ENCODE assay signal across 31 cellular contexts in genomic region chr13:100808848-100809247, GRCh38.
"Had no signal": no experiment of that assay in that cellular context is flagged by ENCODE, and none has a peak within 500 bp of the region (broad histone marks: within the 10 kb centered on the region; RNA-seq: fewer than 3 reads in every experiment).

No MANE protein-coding gene starts in this region.

- H3K9me3 Mint-ChIP-seq: activated CD4-positive, alpha-beta memory T cell treated with anti-CD3 and anti-CD28 coated beads for 36 hours; activated CD4-positive, alpha-beta T cell treated with anti-CD3 and anti-CD28 coated beads, Interleukin-2, amount 10 ng/mL, durations not matched to agents 24 days and 14 days; activated naive CD4-positive, alpha-beta T cell treated with anti-CD3 and anti-CD28 coated beads, Interleukin-2, amount 10 ng/mL, durations not matched to agents 7 days and 5 days; activated naive CD8-positive, alpha-beta T cell treated with anti-CD3 and anti-CD28 coated beads, Interleukin-2, amount 10 ng/mL, durations not matched to agents 7 days and 5 days; activated T-helper 1 cell treated with anti-CD3 and anti-CD28 coated beads, Interleukin-12 subunit alpha, Interleukin-12 subunit beta, Interleukin-2, Interleukin-4 antibody, amounts not matched to agents 30 ng/mL and 10 ng/mL and 1 ng/mL, durations not matched to agents 14 hours and 24 hours and 36 hours; stimulated activated memory B cell treated with anti-CD40 and anti-IgM and Interleukin-4, amounts not matched to agents 10 μg/mL and 1 μg/mL and 100 μg/mL, for 72 hours; stimulated activated naive CD8-positive, alpha-beta T cell treated with anti-CD3 and anti-CD28 coated beads, Interleukin-15, amount 100 ng/mL, for 72 hours had no signal

- H3K36me3 Mint-ChIP-seq: activated CD4-positive, alpha-beta memory T cell treated with anti-CD3 and anti-CD28 coated beads for 36 hours; activated naive CD4-positive, alpha-beta T cell treated with anti-CD3 and anti-CD28 coated beads, Interleukin-2, amount 10 ng/mL, durations not matched to agents 7 days and 5 days; activated naive CD8-positive, alpha-beta T cell treated with anti-CD3 and anti-CD28 coated beads, Interleukin-2, amount 10 ng/mL, durations not matched to agents 7 days and 5 days; naive thymus-derived CD8-positive, alpha-beta T cell; stimulated activated memory B cell treated with anti-CD40 and anti-IgM and Interleukin-4, amounts not matched to agents 10 μg/mL and 1 μg/mL and 100 μg/mL, for 72 hours had no signal

- ATAC-seq: heart right ventricle; left lobe of liver; lower lobe of right lung; naive thymus-derived CD8-positive, alpha-beta T cell; stimulated activated memory B cell treated with anti-CD40 and anti-IgM and Interleukin-4, amounts not matched to agents 10 μg/mL and 1 μg/mL and 100 μg/mL, for 72 hours; stimulated activated naive CD8-positive, alpha-beta T cell treated with anti-CD3 and anti-CD28 coated beads, Interleukin-15, amount 100 ng/mL, for 72 hours; upper lobe of right lung had no signal

- H3K27ac ChIP-seq: epithelial cell of prostate, esophagus squamous epithelium, heart right ventricle, lower lobe of right lung, neutrophil, sigmoid colon, tibial artery, upper lobe of right lung had no signal

- H3K4me3 Mint-ChIP-seq: activated CD4-positive, alpha-beta memory T cell treated with anti-CD3 and anti-CD28 coated beads for 36 hours; activated CD4-positive, alpha-beta T cell treated with anti-CD3 and anti-CD28 coated beads, Interleukin-2, amount 10 ng/mL, durations not matched to agents 24 days and 14 days; activated naive CD4-positive, alpha-beta T cell treated with anti-CD3 and anti-CD28 coated beads, Interleukin-2, amount 10 ng/mL, durations not matched to agents 7 days and 5 days; activated naive CD8-positive, alpha-beta T cell treated with anti-CD3 and anti-CD28 coated beads, Interleukin-2, amount 10 ng/mL, durations not matched to agents 7 days and 5 days; activated T-helper 1 cell treated with anti-CD3 and anti-CD28 coated beads, Interleukin-12 subunit alpha, Interleukin-12 subunit beta, Interleukin-2, Interleukin-4 antibody, amounts not matched to agents 30 ng/mL and 10 ng/mL and 1 ng/mL, durations not matched to agents 14 hours and 24 hours and 36 hours; naive thymus-derived CD8-positive, alpha-beta T cell; stimulated activated memory B cell treated with anti-CD40 and anti-IgM and Interleukin-4, amounts not matched to agents 10 μg/mL and 1 μg/mL and 100 μg/mL, for 72 hours; stimulated activated naive CD8-positive, alpha-beta T cell treated with anti-CD3 and anti-CD28 coated beads, Interleukin-15, amount 100 ng/mL, for 72 hours had no signal

- DNase-seq: activated CD4-positive, alpha-beta memory T cell treated with anti-CD3 and anti-CD28 coated beads for 36 hours; activated CD4-positive, alpha-beta T cell treated with anti-CD3 and anti-CD28 coated beads, Interleukin-2, amount 10 ng/mL, durations not matched to agents 24 days and 14 days; activated CD4-positive, CD25-positive, alpha-beta regulatory T cell treated with anti-CD3 and anti-CD28 coated beads, Interleukin-2, amount 50 U/mL, for 72 hours; activated CD8-positive, alpha-beta memory T cell treated with anti-CD3 and anti-CD28 coated beads, Interleukin-2, amount 50 U/mL, for 4 hours; activated effector memory CD4-positive, alpha-beta T cell treated with anti-CD3 and anti-CD28 coated beads, Interleukin-2, amount 50 U/mL, for 16 hours; activated naive CD4-positive, alpha-beta T cell treated with anti-CD3 and anti-CD28 coated beads, Interleukin-2, amount 10 ng/mL, durations not matched to agents 7 days and 5 days; activated naive CD8-positive, alpha-beta T cell treated with anti-CD3 and anti-CD28 coated beads, Interleukin-2, amount 10 ng/mL, durations not matched to agents 7 days and 5 days; activated T-cell treated with anti-CD3 and anti-CD28 coated beads, Interleukin-2, amount 50 U/mL, for 1 hour; central memory CD4-positive, alpha-beta T cell; effector CD4-positive, alpha-beta T cell; esophagus squamous epithelium; foreskin melanocyte; heart right ventricle; lower lobe of right lung; mesenchymal stem cell; naive thymus-derived CD8-positive, alpha-beta T cell; sigmoid colon; small intestine; stimulated activated CD4-positive, alpha-beta T cell treated with anti-CD3 and anti-CD28 coated beads, Interleukin-1b, Interleukin-23, amount 100 ng/mL, for 48 hours; stimulated activated CD4-positive, alpha-beta T cell treated with anti-CD3 and anti-CD28 coated beads, Interleukin-4, amount 100 ng/mL, for 4 hours; stimulated activated CD8-positive, alpha-beta memory T cell treated with anti-CD3 and anti-CD28 coated beads, Interleukin-4, amount 100 ng/mL, for 48 hours; stimulated activated naive CD8-positive, alpha-beta T cell treated with anti-CD3 and anti-CD28 coated beads, Interleukin-15, amount 100 ng/mL, for 72 hours; T-helper 2 cell; tibial artery; upper lobe of right lung had no signal

- H3K27ac Mint-ChIP-seq: activated CD4-positive, alpha-beta memory T cell treated with anti-CD3 and anti-CD28 coated beads for 36 hours; activated CD4-positive, alpha-beta T cell treated with anti-CD3 and anti-CD28 coated beads, Interleukin-2, amount 10 ng/mL, durations not matched to agents 24 days and 14 days; activated naive CD4-positive, alpha-beta T cell treated with anti-CD3 and anti-CD28 coated beads, Interleukin-2, amount 10 ng/mL, durations not matched to agents 7 days and 5 days; activated naive CD8-positive, alpha-beta T cell treated with anti-CD3 and anti-CD28 coated beads, Interleukin-2, amount 10 ng/mL, durations not matched to agents 7 days and 5 days; activated T-helper 1 cell treated with anti-CD3 and anti-CD28 coated beads, Interleukin-12 subunit alpha, Interleukin-12 subunit beta, Interleukin-2, Interleukin-4 antibody, amounts not matched to agents 30 ng/mL and 10 ng/mL and 1 ng/mL, durations not matched to agents 14 hours and 24 hours and 36 hours; naive thymus-derived CD8-positive, alpha-beta T cell; progenitor cell of endocrine pancreas; stimulated activated memory B cell treated with anti-CD40 and anti-IgM and Interleukin-4, amounts not matched to agents 10 μg/mL and 1 μg/mL and 100 μg/mL, for 72 hours had no signal

- H3K27me3 Mint-ChIP-seq: activated naive CD4-positive, alpha-beta T cell treated with anti-CD3 and anti-CD28 coated beads, Interleukin-2, amount 10 ng/mL, durations not matched to agents 7 days and 5 days; progenitor cell of endocrine pancreas had no signal

- H3K27me3 ChIP-seq: esophagus squamous epithelium, neutrophil, tibial artery, upper lobe of right lung had no signal

- H3K4me1 Mint-ChIP-seq: activated CD4-positive, alpha-beta T cell treated with anti-CD3 and anti-CD28 coated beads, Interleukin-2, amount 10 ng/mL, durations not matched to agents 24 days and 14 days; activated naive CD4-positive, alpha-beta T cell treated with anti-CD3 and anti-CD28 coated beads, Interleukin-2, amount 10 ng/mL, durations not matched to agents 7 days and 5 days; activated naive CD8-positive, alpha-beta T cell treated with anti-CD3 and anti-CD28 coated beads, Interleukin-2, amount 10 ng/mL, durations not matched to agents 7 days and 5 days; naive thymus-derived CD8-positive, alpha-beta T cell; stimulated activated memory B cell treated with anti-CD40 and anti-IgM and Interleukin-4, amounts not matched to agents 10 μg/mL and 1 μg/mL and 100 μg/mL, for 72 hours; stimulated activated naive CD8-positive, alpha-beta T cell treated with anti-CD3 and anti-CD28 coated beads, Interleukin-15, amount 100 ng/mL, for 72 hours had no signal
